Comparison of ENCODE assay signal across 8 cellular contexts in genomic region chr11:5204787-5205186, GRCh38. TPM values are rescaled to one million over a fixed set of nuclear protein-coding genes. Genes with fewer than 3 reads are reported as not detected.
DNase-seq lines count a peak whose midpoint lies in the region; ATAC-seq and TF ChIP-seq lines count a peak whose summit lies in the region.

No MANE protein-coding gene starts in this region.

- no peak overlapping the region for H3K4me2 ChIP-seq in SK-N-SH

- peaks cover 6% of the 10 kb centered on the region; the same call in 1 of the 2 replicates for H3K27me3 ChIP-seq in SK-N-SH (ENCODE audit: insufficient read depth)
- no peaks in the 10 kb centered on the region for H3K27me3 ChIP-seq in CD8-positive, alpha-beta T cell (ENCODE audit: insufficient read depth, low read length)

- TF ChIP-seq CTCF in SK-N-SH (IDR thresholded peaks at IDR 0.05), result peak; percentile 71
- TF ChIP-seq CTCF in CD8-positive, alpha-beta T cell (IDR thresholded peaks at IDR 0.05), result no peak

- no peak for TF ChIP-seq EP300 in SK-N-SH (IDR thresholded peaks at IDR 0.05; ENCODE audit: borderline replicate concordance in 1 of 2, low read depth in 1 of 2, low read length in 1 of 2)

- H3K9me3 ChIP-seq in SK-N-SH, result no peaks in the 10 kb centered on the region
- no peaks in the 10 kb centered on the region for H3K9me3 ChIP-seq in CD8-positive, alpha-beta T cell (ENCODE audit: low read length)

- CTCF ChIA-PET in SK-N-SH (lab: Yijun Ruan, JAX), result interaction anchor here (1.6 kb wide), 1 partner anchor 175 kb away, joined by 4 read pairs; no protein-coding TSS in a partner anchor
- CTCF ChIA-PET in CD8-positive, alpha-beta T cell (lab: Charles Lee), result no interaction called here

- ATAC-seq in left cardiac atrium (peak; percentile 55 to 58), HG03097 (IDR thresholded peaks at IDR 0.05; ENCODE audit: low FRiP score, unreplicated experiment) (peak; percentile 57)
- no peak for ATAC-seq in CD8-positive, alpha-beta T cell

- H3K36me3 Mint-ChIP-seq in CD8-positive, alpha-beta T cell, result no peaks in the 10 kb centered on the region

- H3K4me1 ChIP-seq in SK-N-SH (ENCODE audit: control insufficient read depth in 1 of 2, insufficient read depth in 2 of 2, low read depth in 1 of 2, low read length in 1 of 2), result no peaks in the 10 kb centered on the region
- no peaks in the 10 kb centered on the region for H3K4me1 ChIP-seq in CD8-positive, alpha-beta T cell (ENCODE audit: insufficient read depth, low read length)

- H3K4me3 Mint-ChIP-seq in CD8-positive, alpha-beta T cell, result no peak overlapping the region

- no peaks in the 10 kb centered on the region for H3K9me3 Mint-ChIP-seq in CD8-positive, alpha-beta T cell

- POLR2A ChIA-PET in SK-N-SH (lab: Yijun Ruan, JAX), result no interaction called here
- POLR2A ChIA-PET in CD8-positive, alpha-beta T cell (lab: Charles Lee), result no interaction called here

- no peak overlapping the region for H2AFZ ChIP-seq in SK-N-SH (ENCODE audit: low read depth)

- no peak overlapping the region for H3K27ac ChIP-seq in SK-N-SH (ENCODE audit: low read depth in 2 of 2, low read length in 1 of 2)
- no peak overlapping the region for H3K27ac ChIP-seq in CD8-positive, alpha-beta T cell (ENCODE audit: low read depth, low read length)

- no peaks in the 10 kb centered on the region for H3K9me2 ChIP-seq in SK-N-SH

- H3K9ac ChIP-seq in SK-N-SH, result no peak overlapping the region

- H3K27ac Mint-ChIP-seq in CD8-positive, alpha-beta T cell, result no peak overlapping the region

- no peaks in the 10 kb centered on the region for H3K79me2 ChIP-seq in SK-N-SH (ENCODE audit: insufficient read depth)

- H3K4me3 ChIP-seq in SK-N-SH (ENCODE audit: low read depth in 2 of 2, low read length in 1 of 2), result no peak overlapping the region
- H3K4me3 ChIP-seq in CD8-positive, alpha-beta T cell (ENCODE audit: low read depth, low read length), result no peak overlapping the region

- 0% methylated on average over 1 of the region's 1 CpG for WGBS in SK-N-SH (ENCODE audit: low lambda C conversion rate)

- H3K4me1 Mint-ChIP-seq in CD8-positive, alpha-beta T cell (ENCODE audit: low read depth), result no peaks in the 10 kb centered on the region

- TF ChIP-seq RAD21 in SK-N-SH (IDR thresholded peaks at IDR 0.05; ENCODE audit: low read length), result peak; percentile 66

- no peaks in the 10 kb centered on the region for H3F3A ChIP-seq in SK-N-SH (replicated peaks; ENCODE audit: insufficient read depth)

- intact Hi-C loops in left cardiac atrium (cut with DNase I) (loop anchor here in 1 of 2 donors (2.0 kb wide), 1 partner anchor 176 kb away; no protein-coding TSS in a partner anchor), cardiac septum (cut with DNase I) (loop anchor here (2.0 kb wide), 1 partner anchor 176 kb away; no protein-coding TSS in a partner anchor)
- intact Hi-C loops in CD8-positive, alpha-beta T cell (cut with DNase I, micrococcal nuclease), result no loop called here

- no peaks in the 10 kb centered on the region for H4K20me1 ChIP-seq in SK-N-SH (ENCODE audit: insufficient read depth)

- no peaks in the 10 kb centered on the region for H3K36me3 ChIP-seq in SK-N-SH (replicated peaks in 1 of 2; ENCODE audit: control insufficient read depth in 1 of 2, insufficient read depth in 2 of 2, low read length in 1 of 2)
- H3K36me3 ChIP-seq in CD8-positive, alpha-beta T cell (ENCODE audit: insufficient read depth, low read length), result no peaks in the 10 kb centered on the region

- DNase-seq in left cardiac atrium, result no peak
- DNase-seq in cardiac septum (ENCODE audit: low spot score), result no peak
- DNase-seq in SK-N-SH, result peak; percentile 10
- peak; percentile 47 for DNase-seq in hepatic stellate cell (ENCODE audit: low spot score)
- DNase-seq in activated CD4-positive, alpha-beta T cell treated with anti-CD3 and anti-CD28 coated beads for 48 hours, result no peak
- DNase-seq in CD8-positive, alpha-beta T cell, result no peak
- no peak for DNase-seq in DMS153 treated with DMSO at 0.1 percent for 48 hours (lab: John Stamatoyannopoulos, UW; ENCODE audit: unreplicated experiment)

- H3K27me3 Mint-ChIP-seq in CD8-positive, alpha-beta T cell (ENCODE audit: low read depth), result peaks cover 5% of the 10 kb centered on the region

TF ChIP-seq in SK-N-SH, 30 proteins besides CTCF, POLR2A, EP300 and RAD21:
- no peak for TF ChIP-seq USF2 (IDR thresholded peaks at IDR 0.05; ENCODE audit: borderline replicate concordance, low read depth, low read length)
- peak; percentile 59 for TF ChIP-seq SMC3 (IDR thresholded peaks at IDR 0.05; ENCODE audit: low read depth, low read length)
- TF ChIP-seq IRF3 (IDR thresholded peaks at IDR 0.05; ENCODE audit: low read depth, low read length), result no peak
- TF ChIP-seq POLR2AphosphoS5 (IDR thresholded peaks at IDR 0.05; ENCODE audit: low read depth, low read length), result no peak

RNA-seq across cellular contexts. Expression of gene OR51V1, which starts 4.3 kb away (rescaled TPM):
- total RNA-seq in left cardiac atrium, result not detected
- total RNA-seq in cardiac septum, result not detected
- polyA plus RNA-seq in SK-N-SH (2012; rRNA removed), result not detected in 2 replicates
- not detected in 2 replicates for polyA plus RNA-seq in SK-N-SH (2012; cell fraction: cytosol; rRNA removed)
- not detected in 2 replicates for polyA plus RNA-seq in SK-N-SH (2012; cell fraction: nucleus; rRNA removed)
- total RNA-seq in CD8-positive, alpha-beta T cell, result not detected

RNA-seq across cellular contexts. Expression of gene HBB, which starts 22.1 kb away (rescaled TPM):
- total RNA-seq in left cardiac atrium (100 to 1,000 TPM in 1 of 2 donors, 10 to 100 TPM in 1; 77.3 to 264 TPM), cardiac septum (1,223 TPM)
- polyA plus RNA-seq in SK-N-SH (2012; rRNA removed), result not detected in 2 replicates
- polyA plus RNA-seq in SK-N-SH (2012; cell fraction: cytosol; rRNA removed), result not detected in 2 replicates
- polyA plus RNA-seq in SK-N-SH (2012; cell fraction: nucleus; rRNA removed), result not detected in 2 replicates
- 1 to 10 TPM; 1.1 TPM for total RNA-seq in CD8-positive, alpha-beta T cell

RNA-seq across cellular contexts. Expression of gene HBD, which starts 29.5 kb away (rescaled TPM):
- total RNA-seq in left cardiac atrium (not detected), cardiac septum (4.4 TPM)
- not detected in 2 replicates for polyA plus RNA-seq in SK-N-SH (2012; rRNA removed)
- not detected in 2 replicates for polyA plus RNA-seq in SK-N-SH (2012; cell fraction: cytosol; rRNA removed)
- not detected in 2 replicates for polyA plus RNA-seq in SK-N-SH (2012; cell fraction: nucleus; rRNA removed)
- total RNA-seq in CD8-positive, alpha-beta T cell, result not detected

RNA-seq across cellular contexts. Expression of gene HBG1, which starts 44.9 kb away (rescaled TPM):
- total RNA-seq in left cardiac atrium (not detected), cardiac septum (not detected)
- not detected in 2 replicates for polyA plus RNA-seq in SK-N-SH (2012; rRNA removed)
- not detected in 2 replicates for polyA plus RNA-seq in SK-N-SH (2012; cell fraction: cytosol; rRNA removed)
- polyA plus RNA-seq in SK-N-SH (2012; cell fraction: nucleus; rRNA removed), result 0.76 TPM in 1 of 2 replicates, not detected in the other
- total RNA-seq in CD8-positive, alpha-beta T cell, result not detected

RNA-seq across cellular contexts. Expression of gene HBG2, which starts 49.8 kb away (rescaled TPM):
- total RNA-seq in left cardiac atrium (not detected), cardiac septum (0.94 TPM)
- 0.33 TPM in 1 of 2 replicates, not detected in the other for polyA plus RNA-seq in SK-N-SH (2012; rRNA removed)
- 0.13 TPM in 1 of 2 replicates, not detected in the other for polyA plus RNA-seq in SK-N-SH (2012; cell fraction: cytosol; rRNA removed)
- polyA plus RNA-seq in SK-N-SH (2012; cell fraction: nucleus; rRNA removed), result not detected in 2 replicates
- not detected for total RNA-seq in CD8-positive, alpha-beta T cell

Comparison
In these comparisons a context has a peak if more than half of its experiments do, and no peak if none do; other contexts are left out.
1. DNase-seq: peak in SK-N-SH (single experiment) and hepatic stellate cell (single experiment); none in left cardiac atrium (single experiment), cardiac septum (single experiment), activated CD4-positive, alpha-beta T cell treated with anti-CD3 and anti-CD28 coated beads for 48 hours (single experiment), CD8-positive, alpha-beta T cell (0 of 7) and DMS153 treated with DMSO at 0.1 percent for 48 hours (single experiment).